Comparison of ENCODE assay signal across 12 cellular contexts in the genomic region with DNA sequence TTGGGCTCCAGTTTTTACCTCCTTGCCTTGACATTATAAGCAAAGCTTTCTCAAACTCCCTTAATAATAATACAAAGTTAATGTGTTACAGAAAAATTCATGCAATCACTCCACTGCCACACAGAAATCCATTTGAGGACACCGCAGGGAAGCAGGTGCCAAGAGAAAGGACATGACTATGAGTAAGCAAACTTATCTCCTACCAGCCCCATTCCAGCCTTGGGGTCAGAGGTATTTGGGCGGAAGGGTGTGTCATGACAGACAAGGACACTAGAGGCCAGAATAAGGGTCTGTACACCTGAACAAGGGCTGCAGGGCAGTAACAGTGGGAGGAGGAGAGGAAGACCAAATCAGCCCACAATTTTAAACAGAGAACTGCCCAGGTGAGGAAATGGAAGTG. TPM values are rescaled to one million over a fixed set of nuclear protein-coding genes. Genes with fewer than 3 reads are reported as not detected.
A peak's percentile ranks its signal among the peaks of the same experiment; 100 is the strongest.
DNase-seq lines count a peak whose midpoint lies in the region; TF ChIP-seq lines count a peak whose summit lies in the region.
"Had no signal": no experiment of that assay in that cellular context is flagged by ENCODE, and none has a peak within 500 bp of the region (broad histone marks: within the 10 kb centered on the region; RNA-seq: fewer than 3 reads in every experiment).

No MANE protein-coding gene starts in this region.

- intact Hi-C loops in CD4-positive, alpha-beta memory T cell (cut with micrococcal nuclease): no loop called here

- H3K36me3 ChIP-seq in CD4-positive, alpha-beta memory T cell (ENCODE audit: insufficient read depth, low read length): peaks cover 56% of the 10 kb centered on the region
- H3K36me3 ChIP-seq in OCI-LY1 (ENCODE audit: insufficient read depth, low read length): peaks cover 81% of the 10 kb centered on the region
- peaks cover 81% of the 10 kb centered on the region for H3K36me3 ChIP-seq in endodermal cell (ENCODE audit: control insufficient read depth, insufficient read depth, low read length)

- TF ChIP-seq CTCF in OCI-LY1 (IDR thresholded peaks at IDR 0.05; ENCODE audit: low read length) (no peak), endodermal cell (conservative IDR thresholded peaks at IDR 0.05) (peak; percentile 24), nephron (IDR thresholded peaks at IDR 0.05; ENCODE audit: unreplicated experiment in 3 of 3) (no peak), coronary artery (IDR thresholded peaks at IDR 0.05) (no peak), foreskin fibroblast (IDR thresholded peaks at IDR 0.05; ENCODE audit: low read depth, low read length) (no peak)

- H3K36me3 Mint-ChIP-seq in CD4-positive, alpha-beta memory T cell: peaks cover 43 to 82% of the 10 kb centered on the region in 2 donors
- H3K36me3 Mint-ChIP-seq in endodermal cell (ENCODE audit: low read depth) (peaks cover 71% of the 10 kb centered on the region), nephron (ENCODE audit: low read depth) (peaks cover 73% of the 10 kb centered on the region)

- H3K79me2 ChIP-seq in OCI-LY1 (ENCODE audit: insufficient read depth, low read length): no peaks in the 10 kb centered on the region

- H2AFZ ChIP-seq in OCI-LY1 (ENCODE audit: low read length): no peak overlapping the region

- DNase-seq in CD4-positive, alpha-beta memory T cell: no peak
- DNase-seq in endodermal cell (no peak), G401 (ENCODE audit: low spot score) (no peak), NCI-H187 (lab: John Stamatoyannopoulos, UW) (no peak), coronary artery (ENCODE audit: low spot score) (no peak), foreskin fibroblast (no peak)
- DNase-seq: NCI-H1417 treated with DMSO at 0.1 percent for 48 hours had no signal

- H3K9me2 ChIP-seq in OCI-LY1 (ENCODE audit: low read depth, low read length): no peaks in the 10 kb centered on the region

- H3K4me3 ChIP-seq in CD4-positive, alpha-beta memory T cell (ENCODE audit: low read length in 2 of 2): no peak overlapping the region
- H3K4me3 ChIP-seq in OCI-LY1 (ENCODE audit: low read depth, low read length, poor library complexity, severe bottlenecking) (no peak overlapping the region), endodermal cell (ENCODE audit: low read length) (no peak overlapping the region), coronary artery (no peak overlapping the region), foreskin fibroblast (ENCODE audit: low read depth in 1 of 2, low read length in 2 of 2) (no peak overlapping the region)
- H3K4me3 ChIP-seq: SJSA1 had no signal

- H3K27me3 Mint-ChIP-seq in CD4-positive, alpha-beta memory T cell: no peaks in the 10 kb centered on the region
- H3K27me3 Mint-ChIP-seq in endodermal cell (ENCODE audit: insufficient read depth) (no peaks in the 10 kb centered on the region), nephron (ENCODE audit: low read depth) (no peaks in the 10 kb centered on the region)

- no peaks in the 10 kb centered on the region for H3K9me3 ChIP-seq in CD4-positive, alpha-beta memory T cell (ENCODE audit: control insufficient read depth in 1 of 2, low read length in 2 of 2)
- H3K9me3 ChIP-seq in OCI-LY1 (ENCODE audit: low read length) (no peaks in the 10 kb centered on the region), endodermal cell (ENCODE audit: control insufficient read depth, low read length) (no peaks in the 10 kb centered on the region)
- H3K9me3 ChIP-seq: SJSA1 had no signal

- H3F3A ChIP-seq in OCI-LY1 (ENCODE audit: insufficient read depth, low read length): peaks cover 12% of the 10 kb centered on the region; the same call in 1 of the 2 replicates

- POLR2A ChIA-PET in CD4-positive, alpha-beta memory T cell (lab: Charles Lee; ENCODE audit: partially characterized antibody): interaction anchor here (1.0 to 14.3 kb wide), 3 partner anchors 10 to 128 kb away, joined by 3 to 283 read pairs (median 4); partner anchors contain the start of genes HNRNPUL2 and TTC9C

- H4K20me1 ChIP-seq in OCI-LY1 (ENCODE audit: insufficient read depth, low read length): no peaks in the 10 kb centered on the region

- in situ Hi-C loops in G401 (cut with HindIII; ENCODE audit: low sequenced_read_pairs): loop anchor here (5.0 kb wide), 1 partner anchor 41 kb away; the partner anchor contains the start of genes LBHD1 and UQCC3

- H3K4me2 ChIP-seq in OCI-LY1 (ENCODE audit: low read length): no peak overlapping the region

- peak overlapping the region; percentile 23 for H3K27ac ChIP-seq in CD4-positive, alpha-beta memory T cell (ENCODE audit: low read depth, low read length)
- H3K27ac ChIP-seq in OCI-LY1 (ENCODE audit: low read depth, low read length, poor library complexity, severe bottlenecking) (peak overlapping the region; percentile 45), endodermal cell (ENCODE audit: low read depth, low read length) (no peak overlapping the region), coronary artery (no peak overlapping the region)
- H3K27ac ChIP-seq: SJSA1 had no signal

- peaks cover 45% of the 10 kb centered on the region for H3K4me1 ChIP-seq in CD4-positive, alpha-beta memory T cell (ENCODE audit: insufficient read depth, low read length)
- H3K4me1 ChIP-seq in OCI-LY1 (ENCODE audit: insufficient read depth, low read length, severe bottlenecking) (peaks cover 25% of the 10 kb centered on the region), endodermal cell (ENCODE audit: control insufficient read depth, insufficient read depth, low read length) (peaks cover 9% of the 10 kb centered on the region)

- no peaks in the 10 kb centered on the region for H3K9me3 Mint-ChIP-seq in CD4-positive, alpha-beta memory T cell
- H3K9me3 Mint-ChIP-seq in endodermal cell: no peaks in the 10 kb centered on the region
- no peaks in the 10 kb centered on the region for H3K9me3 Mint-ChIP-seq in nephron

- peak overlapping the region; percentile 57 to 85 (median 69) for H3K27ac Mint-ChIP-seq in CD4-positive, alpha-beta memory T cell
- H3K27ac Mint-ChIP-seq in endodermal cell (peak overlapping the region; percentile 76), nephron (peak overlapping the region; percentile 60 to 86 (median 80))

- WGBS in endodermal cell (ENCODE audit: insufficient coverage in 1 of 2, insufficient read length in 1 of 2), 2 experiments: 86 to 100% methylated on average over 1 to 2 of the region's 2 CpGs

- H3K4me1 Mint-ChIP-seq in CD4-positive, alpha-beta memory T cell: peaks cover 32 to 66% (median 50%) of the 10 kb centered on the region in 4 donors
- H3K4me1 Mint-ChIP-seq in endodermal cell (peaks cover 45% of the 10 kb centered on the region), nephron (peaks cover 21% of the 10 kb centered on the region)

- H3K9ac ChIP-seq in OCI-LY1 (ENCODE audit: low read length) (no peak overlapping the region), endodermal cell (ENCODE audit: extremely low read depth, low read length, poor library complexity, severe bottlenecking) (no peak overlapping the region)

- CTCF ChIA-PET in CD4-positive, alpha-beta memory T cell (lab: Charles Lee; ENCODE audit: partially characterized antibody): interaction anchor here (1.0 kb wide), 1 partner anchor 49 kb away, joined by 3 read pairs; the partner anchor contains the start of gene C11orf98

- H3K4me3 Mint-ChIP-seq in CD4-positive, alpha-beta memory T cell: peak overlapping the region in 2 of 8 donors; percentile 22 to 35
- H3K4me3 Mint-ChIP-seq in endodermal cell (no peak overlapping the region), nephron (no peak overlapping the region)

- no peaks in the 10 kb centered on the region for H3K27me3 ChIP-seq in CD4-positive, alpha-beta memory T cell (ENCODE audit: insufficient read depth, low read length)
- H3K27me3 ChIP-seq in OCI-LY1 (ENCODE audit: insufficient read depth, low read length) (no peaks in the 10 kb centered on the region), endodermal cell (ENCODE audit: control insufficient read depth, insufficient read depth, low read length, poor library complexity, severe bottlenecking) (no peaks in the 10 kb centered on the region)
- H3K27me3 ChIP-seq: SJSA1 had no signal

RNA-seq across cellular contexts. Expression of gene GNG3, which starts 5.9 kb away (rescaled TPM):
- not detected for total RNA-seq in CD4-positive, alpha-beta memory T cell
- not detected for polyA plus RNA-seq in CD4-positive, alpha-beta memory T cell
- total RNA-seq in endodermal cell: 1 to 10 TPM in 1 of 2 donors, under 1 TPM in 1; 0.40 to 1.7 TPM
- polyA plus RNA-seq in endodermal cell (2013, experiment 1 of 2): 24.8 TPM
- 18.6 TPM for polyA plus RNA-seq in endodermal cell (2013, experiment 2 of 2)
- 0.14 TPM in 1 of 2 replicates, not detected in the other for total RNA-seq in G401 (2014; rRNA removed; shearing (Covaris generic))
- total RNA-seq: epithelial cell of proximal tubule, lung microvascular endothelial cell, SJSA1 had no signal

RNA-seq across cellular contexts. Expression of gene BSCL2, which starts 6.1 kb away (rescaled TPM):
- 10 to 100 TPM; 34.5 to 36.6 TPM for total RNA-seq in CD4-positive, alpha-beta memory T cell
- polyA plus RNA-seq in CD4-positive, alpha-beta memory T cell: 10 to 100 TPM; 48.9 to 51.7 TPM
- total RNA-seq in endodermal cell: 10 to 100 TPM; 68.6 to 77.2 TPM
- 132 TPM for polyA plus RNA-seq in endodermal cell (2013, experiment 1 of 2)
- 108 TPM for polyA plus RNA-seq in endodermal cell (2013, experiment 2 of 2)
- 48.7 and 59.6 TPM in 2 replicates for total RNA-seq in G401 (2014; rRNA removed; shearing (Covaris generic))

RNA-seq across cellular contexts. Expression of gene HNRNPUL2, which starts 13.9 kb away (rescaled TPM):
- 10 to 100 TPM; 79.6 to 83.4 TPM for total RNA-seq in CD4-positive, alpha-beta memory T cell
- 1 to 10 TPM in 1 of 2 donors, under 1 TPM in 1; 0.30 to 3.2 TPM for polyA plus RNA-seq in CD4-positive, alpha-beta memory T cell
- 10 to 100 TPM; 48.1 to 49.8 TPM for total RNA-seq in endodermal cell
- polyA plus RNA-seq in endodermal cell (2013, experiment 1 of 2): 55.9 TPM
- polyA plus RNA-seq in endodermal cell (2013, experiment 2 of 2): 49.4 TPM
- total RNA-seq in G401 (2014; rRNA removed; shearing (Covaris generic)): 13.5 and 14.9 TPM in 2 replicates

RNA-seq across cellular contexts. Expression of gene TTC9C, which starts 14.9 kb away (rescaled TPM):
- 10 to 100 TPM; 51.0 to 53.5 TPM for total RNA-seq in CD4-positive, alpha-beta memory T cell
- polyA plus RNA-seq in CD4-positive, alpha-beta memory T cell: 10 to 100 TPM; 10.2 to 25.8 TPM
- 10 to 100 TPM; 40.0 to 55.4 TPM for total RNA-seq in endodermal cell
- polyA plus RNA-seq in endodermal cell (2013, experiment 1 of 2): 58.7 TPM
- polyA plus RNA-seq in endodermal cell (2013, experiment 2 of 2): 53.4 TPM
- total RNA-seq in G401 (2014; rRNA removed; shearing (Covaris generic)): 34.3 and 47.2 TPM in 2 replicates

RNA-seq across cellular contexts. Expression of gene LRRN4CL, which starts 24.0 kb away (rescaled TPM):
- total RNA-seq in CD4-positive, alpha-beta memory T cell: under 1 TPM; 0.11 to 0.12 TPM
- polyA plus RNA-seq in CD4-positive, alpha-beta memory T cell: not detected
- total RNA-seq in endodermal cell: under 1 TPM; 0.55 to 0.99 TPM
- 0.14 TPM for polyA plus RNA-seq in endodermal cell (2013, experiment 1 of 2)
- 0.17 TPM for polyA plus RNA-seq in endodermal cell (2013, experiment 2 of 2)
- 0.07 and 0.12 TPM in 2 replicates for total RNA-seq in G401 (2014; rRNA removed; shearing (Covaris generic))
- total RNA-seq: epithelial cell of proximal tubule had no signal

Comparison
In these comparisons a context has a peak if more than half of its experiments do, and no peak if none do; other contexts are left out.
1. H3K27ac ChIP-seq: peak in CD4-positive, alpha-beta memory T cell (single experiment) and OCI-LY1 (single experiment); none in endodermal cell (single experiment) and coronary artery (0 of 2).
2. Peak in every context shown above with its lines, with median percentiles within 50 percentile points of each other: H3K27ac Mint-ChIP-seq.